ENCODE assay signal across 20 cellular contexts in the genomic region with DNA sequence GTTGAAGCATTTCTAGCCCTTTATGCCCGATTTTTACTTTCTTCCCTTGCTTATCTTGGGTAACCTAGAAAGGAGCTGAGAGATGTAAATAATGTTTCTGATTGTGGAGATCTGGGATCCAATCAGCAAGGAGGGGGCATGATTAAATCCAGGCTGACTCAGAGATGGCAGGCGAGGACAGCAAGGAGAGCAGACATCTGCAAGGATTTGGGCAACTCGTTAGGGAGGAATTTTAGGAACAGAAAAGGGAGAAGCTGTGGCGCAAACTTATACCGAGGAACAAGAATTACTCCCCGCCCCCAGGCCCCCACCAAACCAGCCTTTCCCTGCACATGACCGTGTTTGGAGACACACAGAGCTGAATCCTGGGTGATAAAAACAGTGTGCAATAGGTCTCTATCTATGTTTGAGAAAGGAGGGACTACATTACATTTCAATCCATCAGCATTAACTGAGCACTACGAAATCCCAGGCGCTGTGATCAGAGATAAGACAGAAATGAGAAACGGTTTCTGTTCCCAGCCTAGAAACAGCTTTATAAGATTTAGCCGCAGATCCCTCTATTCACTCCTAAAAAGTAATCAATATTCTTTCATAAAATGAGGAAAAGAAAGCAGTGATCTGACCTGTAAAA. TPM values are rescaled to one million over a fixed set of nuclear protein-coding genes. Genes with fewer than 3 reads are reported as not detected.
DNase-seq lines count a peak whose midpoint lies in the region; ATAC-seq and FAIRE-seq lines count a peak whose summit lies in the region.
"Had no signal": no experiment of that assay in that cellular context is flagged by ENCODE, and none has a peak within 500 bp of the region (broad histone marks: within the 10 kb centered on the region; RNA-seq: fewer than 3 reads in every experiment).

No MANE protein-coding gene starts in this region.

- H3K27me3 ChIP-seq in small intestine (ENCODE audit: control insufficient read depth in 2 of 2, insufficient read depth in 2 of 2, low read length in 2 of 2) = no peaks in the 10 kb centered on the region
- H3K27me3 ChIP-seq: right atrium auricular region had no signal

- H3K36me3 ChIP-seq in small intestine (ENCODE audit: control insufficient read depth in 2 of 2, insufficient read depth in 2 of 2, low read length in 2 of 2) = no peaks in the 10 kb centered on the region
- H3K36me3 ChIP-seq: right atrium auricular region had no signal

- FAIRE-seq in small intestine (lab: Jason Lieb, UNC) = no peak

- DNase-seq in EL = peak; percentile 18
- DNase-seq in SK-N-DZ (ENCODE audit: low spot score) = peak; percentile 50
- DNase-seq in fibroblast of peridontal ligament (ENCODE audit: extremely low read depth) = peak; percentile 74
- peak; percentile 15 for DNase-seq in small intestine
- no peak for DNase-seq in SIG-M5 treated with dmso at 0.1 percent for 504 hours (lab: John Stamatoyannopoulos, UW; ENCODE audit: unreplicated experiment)
- no peak for DNase-seq in medulla oblongata (ENCODE audit: extremely low spot score)
- DNase-seq: activated effector memory CD4-positive, alpha-beta T cell treated with Interleukin-2 at 50 U/mL for 16 hours; aorta; C1 segment of cervical spinal cord; dermis blood vessel endothelial cell; left ventricle myocardium superior; natural killer cell; NCI-H146; NCI-H446; PC-9; trophoblast cell had no signal

- no peaks in the 10 kb centered on the region for H3K4me1 ChIP-seq in small intestine (ENCODE audit: control insufficient read depth in 2 of 2, insufficient read depth in 1 of 2, low read depth in 1 of 2, low read length in 1 of 2)
- H3K4me1 ChIP-seq: right atrium auricular region had no signal

- H3K27ac ChIP-seq in small intestine (ENCODE audit: low read depth in 1 of 2, low read length in 1 of 2) = no peak overlapping the region
- H3K27ac ChIP-seq: HL-60, PC-9, right atrium auricular region, VCaP had no signal

- ATAC-seq in HG03175 (IDR thresholded peaks at IDR 0.05; ENCODE audit: unreplicated experiment) = no peak
- ATAC-seq: left ventricle myocardium superior, natural killer cell had no signal

- WGBS in small intestine, 3 donors = 47 to 58% (median 51%) methylated on average over 11 of the region's 11 CpGs

- no peak overlapping the region for H3K4me3 ChIP-seq in small intestine (ENCODE audit: low read depth in 1 of 2, low read length in 2 of 2)
- H3K4me3 ChIP-seq: PC-9, right atrium auricular region had no signal

- no peaks in the 10 kb centered on the region for H3K9me3 ChIP-seq in small intestine (ENCODE audit: control insufficient read depth, low read depth)
- H3K9me3 ChIP-seq: right atrium auricular region had no signal

RNA-seq across cellular contexts. Expression of a gene that starts 37.0 kb away (rescaled TPM):
- 5.6 and 9.2 TPM in 2 replicates for polyA plus RNA-seq in SK-N-DZ (2014; cell fraction: cytosol; rRNA removed)
- polyA plus RNA-seq in SK-N-DZ (2014; cell fraction: nucleus; rRNA removed) = 5.9 and 9.2 TPM in 2 replicates
- 10 to 100 TPM in 1 of 3 donors, 1 to 10 TPM in 2; 5.4 to 11.5 (median 8.7) TPM for polyA plus RNA-seq in small intestine

Comparison
In these comparisons a context has a peak if more than half of its experiments do, and no peak if none do; other contexts are left out.
1. DNase-seq: peak in EL (single experiment), SK-N-DZ (single experiment), fibroblast of peridontal ligament (single experiment) and small intestine (single experiment); none in SIG-M5 treated with dmso at 0.1 percent for 504 hours (single experiment) and medulla oblongata (single experiment).